19 cellular contexts compared by ENCODE assay signal in the genomic region with DNA sequence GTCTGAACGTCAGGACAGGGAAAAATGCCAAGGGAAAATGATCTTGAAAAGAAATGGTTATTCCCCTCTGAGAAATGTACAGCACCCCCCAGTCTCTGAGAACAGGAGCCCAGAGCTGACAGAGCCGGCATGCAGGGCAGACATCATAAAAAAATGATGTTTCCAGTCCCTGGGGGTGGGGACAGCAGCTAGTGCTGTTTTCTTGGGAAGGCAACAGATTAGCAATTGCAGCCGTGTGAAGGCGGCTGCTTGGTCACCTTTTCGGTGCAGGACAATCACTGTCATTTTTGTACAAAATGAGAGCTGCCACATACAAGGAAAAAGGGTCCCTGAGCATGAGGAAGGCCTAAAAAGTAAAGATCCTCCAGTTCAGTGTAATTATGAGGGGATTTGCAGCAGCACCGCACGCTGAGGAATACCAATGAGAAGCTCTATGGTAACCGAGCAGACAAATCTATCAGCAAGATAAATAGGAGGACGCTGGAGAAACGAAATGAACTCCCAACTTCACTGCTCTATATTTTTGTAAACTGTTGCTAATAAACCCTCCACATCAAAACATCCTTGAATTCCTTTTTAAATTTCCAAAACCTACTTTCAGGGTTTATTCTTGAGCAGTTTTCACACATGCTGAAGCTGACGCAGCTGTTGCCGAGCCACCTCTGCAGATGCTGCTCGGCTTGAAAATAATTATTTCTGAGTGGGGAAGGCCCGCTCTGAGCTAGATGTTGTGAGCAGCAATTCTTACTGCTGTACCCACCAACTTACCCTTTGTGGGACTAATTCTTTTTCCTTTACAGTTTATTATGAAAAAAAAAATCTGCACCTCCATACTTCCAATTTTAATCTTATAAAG.
A peak's percentile ranks its signal among the peaks of the same experiment; 100 is the strongest.
DNase-seq lines count a peak whose midpoint lies in the region; ATAC-seq, FAIRE-seq and TF ChIP-seq lines count a peak whose summit lies in the region.
"Had no signal": no experiment of that assay in that cellular context is flagged by ENCODE, and none has a peak within 500 bp of the region (broad histone marks: within the 10 kb centered on the region; RNA-seq: fewer than 3 reads in every experiment).

No MANE protein-coding gene starts in this region.

- no peak for ATAC-seq in HG03521 (IDR thresholded peaks at IDR 0.05; ENCODE audit: unreplicated experiment)
- ATAC-seq: GM12878 had no signal

- no peaks in the 10 kb centered on the region for H3K27me3 Mint-ChIP-seq in neural crest cell (ENCODE audit: low read depth)

- H3K4me3 ChIP-seq in HEK293 (ENCODE audit: low read depth, low read length) (no peak overlapping the region), PC-9 (no peak overlapping the region)
- H3K4me3 ChIP-seq: GM12878 had no signal

- H3K36me3 ChIP-seq in HEK293 (ENCODE audit: control insufficient read depth in 2 of 2, insufficient read depth in 1 of 2, low read length in 2 of 2), result no peaks in the 10 kb centered on the region
- no peaks in the 10 kb centered on the region for H3K36me3 ChIP-seq in PC-9 (ENCODE audit: low read depth)

- H3K4me3 Mint-ChIP-seq in neural crest cell, result peak overlapping the region; percentile 5
- H3K4me3 Mint-ChIP-seq: CD8-positive, alpha-beta memory T cell; immature natural killer cell; T-helper 2 cell treated with Interferon-gamma antibody and Interleukin-4, amounts not matched to agents 5 μg/mL and 100 μg/mL, for 36 hours had no signal

- H3K4me1 Mint-ChIP-seq in neural crest cell, result peaks cover 43% of the 10 kb centered on the region
- H3K4me1 Mint-ChIP-seq: CD8-positive, alpha-beta memory T cell; immature natural killer cell had no signal

- TF ChIP-seq CTCF in HEK293 (tag by site-specific recombination; IDR thresholded peaks at IDR 0.05), result no peak
- no peak for TF ChIP-seq CTCF in neural crest cell (conservative IDR thresholded peaks at IDR 0.05)
- TF ChIP-seq CTCF in PC-9 (conservative IDR thresholded peaks at IDR 0.05), result no peak

- CTCF ChIA-PET in HEK293 (lab: Yijun Ruan, JAX), result no interaction called here
- CTCF ChIA-PET in PC-9 (lab: Charles Lee), result no interaction called here

- DNase-seq in globus pallidus (ENCODE audit: low spot score) (peak; percentile 7), neural crest cell (ENCODE audit: low read depth, low spot score) (no peak), RCC 7860 (ENCODE audit: low spot score) (no peak), PC-9 (no peak), NK-92 (lab: John Stamatoyannopoulos, UW; ENCODE audit: unreplicated experiment) (no peak)
- DNase-seq: activated naive CD4-positive, alpha-beta T cell treated with anti-CD3 and anti-CD28 coated beads, Interleukin-2, amount 50 U/mL, for 16 hours; CD8-positive, alpha-beta memory T cell; immature natural killer cell; mesendoderm; NCI-H1930; stimulated activated naive CD4-positive, alpha-beta T cell treated with Interleukin-2 at 50 U/mL for 16 hours had no signal

- no peaks in the 10 kb centered on the region for H3K4me1 ChIP-seq in HEK293 (ENCODE audit: control insufficient read depth, insufficient read depth, low read length)
- H3K4me1 ChIP-seq in PC-9 (replicated peaks; ENCODE audit: insufficient read depth), result peaks cover 32% of the 10 kb centered on the region
- H3K4me1 ChIP-seq: parathyroid adenoma had no signal

- H4K20me1 ChIP-seq in PC-9 (ENCODE audit: insufficient read depth), result no peaks in the 10 kb centered on the region

- no TSS peak for BruUV-seq in PC-9 (replicated peaks; lab: Mats Ljungman, UMichigan)

- H3K9me3 ChIP-seq in HEK293 (ENCODE audit: control insufficient read depth, insufficient read depth, low read depth, low read length) (no peaks in the 10 kb centered on the region), PC-9 (ENCODE audit: insufficient read depth, low read depth) (no peaks in the 10 kb centered on the region)

- no peaks in the 10 kb centered on the region for H3K36me3 Mint-ChIP-seq in neural crest cell (ENCODE audit: low read depth)
- H3K36me3 Mint-ChIP-seq: CD8-positive, alpha-beta memory T cell; immature natural killer cell had no signal

- H2AFZ ChIP-seq in PC-9, result no peak overlapping the region
- H2AFZ ChIP-seq: parathyroid adenoma had no signal

- H3K79me2 ChIP-seq in PC-9 (ENCODE audit: low read depth), result no peaks in the 10 kb centered on the region; the same call in 1 of the 2 replicates

- POLR2A ChIA-PET in HEK293 (lab: Yijun Ruan, JAX) (no interaction called here), PC-9 (lab: Charles Lee; ENCODE audit: unreplicated experiment) (no interaction called here)

- no peaks in the 10 kb centered on the region for H3K27me3 ChIP-seq in PC-9 (ENCODE audit: insufficient read depth, low read depth)

- H3K27ac Mint-ChIP-seq in neural crest cell (ENCODE audit: unreplicated experiment), result peak overlapping the region; percentile 88
- H3K27ac Mint-ChIP-seq: CD8-positive, alpha-beta memory T cell; immature natural killer cell; T-helper 2 cell treated with Interferon-gamma antibody and Interleukin-4, amounts not matched to agents 5 μg/mL and 100 μg/mL, for 36 hours had no signal

- peaks cover 4% of the 10 kb centered on the region for H3K9me3 Mint-ChIP-seq in neural crest cell
- H3K9me3 Mint-ChIP-seq: T-helper 2 cell treated with Interferon-gamma antibody and Interleukin-4, amounts not matched to agents 5 μg/mL and 100 μg/mL, for 36 hours had no signal

- no peak overlapping the region for H3K4me2 ChIP-seq in PC-9

- FAIRE-seq in RCC 7860 (lab: Jason Lieb, UNC), result no peak
- FAIRE-seq: bronchial epithelial cell, endothelial cell of umbilical vein, GM12878 had no signal

- intact Hi-C loops in PC-9 (cut with micrococcal nuclease; ENCODE audit: unreplicated experiment), result no loop called here

- no peak overlapping the region for H3K27ac ChIP-seq in HEK293 (ENCODE audit: extremely low read depth, low read depth, low read length)
- H3K27ac ChIP-seq in angular gyrus (ENCODE audit: low read depth, low read length), result peak overlapping the region; percentile 46
- H3K27ac ChIP-seq in PC-9, result no peak overlapping the region
- H3K27ac ChIP-seq: parathyroid adenoma had no signal

- H3K9me2 ChIP-seq in PC-9 (ENCODE audit: insufficient read depth), result no peaks in the 10 kb centered on the region

- H3F3A ChIP-seq in PC-9 (ENCODE audit: insufficient read depth, low read depth), result peaks cover 24% of the 10 kb centered on the region

TF ChIP-seq in HEK293, 187 proteins besides CTCF, POLR2A, EP300 and RAD21:
- TF ChIP-seq ZSCAN23 (tag by site-specific recombination; IDR thresholded peaks at IDR 0.05), result no peak
- 0 out of 2 replicates have a peak, but pooled peaks have one; percentile 21 for TF ChIP-seq ZBTB20 (tag by site-specific recombination; IDR thresholded peaks at IDR 0.05)
- TF ChIP-seq, protein P1, sequence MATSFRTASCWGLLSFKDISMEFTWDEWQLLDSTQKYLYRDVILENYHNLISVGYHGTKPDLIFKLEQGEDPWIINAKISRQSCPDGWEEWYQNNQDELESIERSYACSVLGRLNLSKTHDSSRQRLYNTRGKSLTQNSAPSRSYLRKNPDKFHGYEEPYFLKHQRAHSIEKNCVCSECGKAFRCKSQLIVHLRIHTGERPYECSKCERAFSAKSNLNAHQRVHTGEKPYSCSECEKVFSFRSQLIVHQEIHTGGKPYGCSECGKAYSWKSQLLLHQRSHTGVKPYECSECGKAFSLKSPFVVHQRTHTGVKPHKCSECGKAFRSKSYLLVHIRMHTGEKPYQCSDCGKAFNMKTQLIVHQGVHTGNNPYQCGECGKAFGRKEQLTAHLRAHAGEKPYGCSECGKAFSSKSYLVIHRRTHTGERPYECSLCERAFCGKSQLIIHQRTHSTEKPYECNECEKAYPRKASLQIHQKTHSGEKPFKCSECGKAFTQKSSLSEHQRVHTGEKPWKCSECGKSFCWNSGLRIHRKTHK (tag by site-specific recombination; IDR thresholded peaks at IDR 0.05), result no peak
